8 cellular contexts compared by ENCODE assay signal in the genomic region with DNA sequence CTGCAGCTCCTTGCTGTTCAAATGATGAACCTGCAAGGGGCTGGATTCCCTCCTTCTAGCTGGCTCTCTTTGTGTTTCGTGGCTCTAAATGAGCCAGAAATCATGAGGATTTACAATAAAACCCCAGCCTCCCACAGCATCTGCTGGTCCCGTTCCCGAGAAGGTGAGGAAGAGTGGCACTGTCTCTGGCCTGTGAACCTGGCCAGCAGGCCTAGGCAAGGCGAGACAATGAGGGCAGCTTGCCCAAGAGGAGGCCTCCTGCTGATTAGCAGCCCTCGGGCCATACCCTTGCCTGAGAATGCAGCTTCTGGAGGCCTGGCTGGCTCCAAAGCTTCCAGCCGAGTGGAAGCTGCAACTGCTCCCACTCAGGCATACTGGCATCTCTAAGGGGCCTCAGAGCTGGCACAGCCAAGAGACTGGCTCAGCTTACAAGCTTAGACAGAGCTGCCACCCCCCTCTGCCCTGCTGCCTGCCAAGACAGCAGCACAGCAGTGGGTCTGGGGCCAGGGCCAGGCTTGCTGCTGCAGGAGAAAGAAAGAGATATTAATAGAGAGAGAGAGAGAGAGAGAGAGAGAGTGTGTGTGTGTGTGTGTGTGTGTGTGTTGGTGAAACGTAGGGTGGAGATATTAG.
DNase-seq lines count a peak whose midpoint lies in the region; ATAC-seq, FAIRE-seq and TF ChIP-seq lines count a peak whose summit lies in the region.

No MANE protein-coding gene starts in this region.

- H3K27me3 ChIP-seq in GM12878 (replicated peaks in 1 of 2; ENCODE audit: control insufficient read depth in 2 of 2, insufficient read depth in 2 of 2, low read length in 1 of 2): no peaks in the 10 kb centered on the region
- H3K27me3 ChIP-seq in testis: no peaks in the 10 kb centered on the region

- no peak for FAIRE-seq in GM12878 (lab: Jason Lieb, UNC)

- no peaks in the 10 kb centered on the region for H4K20me1 ChIP-seq in GM12878 (ENCODE audit: control insufficient read depth, insufficient read depth)

- no peak for TF ChIP-seq CTCF in GM12878 (IDR thresholded peaks at IDR 0.05 in 2 of 3, conservative IDR thresholded peaks at IDR 0.05 in 1 of 3; ENCODE audit: control insufficient read depth in 2 of 3, extremely low read depth in 1 of 3, insufficient read depth in 1 of 3, low read depth in 3 of 3, low read length in 3 of 3)
- TF ChIP-seq CTCF in testis (IDR thresholded peaks at IDR 0.05): peak in 1 of 3 experiments; percentile 29

- H3K27ac ChIP-seq in GM12878 (ENCODE audit: control insufficient read depth, insufficient read depth): no peak overlapping the region
- peak overlapping the region; percentile 67 to 80 for H3K27ac ChIP-seq in testis

- no peaks in the 10 kb centered on the region for H3K9me3 ChIP-seq in GM12878 (replicated peaks; ENCODE audit: control insufficient read depth, insufficient read depth, low read length)
- no peaks in the 10 kb centered on the region for H3K9me3 ChIP-seq in testis

- TF ChIP-seq POLR2A in GM12878 (IDR thresholded peaks at IDR 0.05; ENCODE audit: low read depth, low read length) (no peak), testis (IDR thresholded peaks at IDR 0.05) (no peak)

- 0 out of 2 replicates have a peak overlapping the region, but pooled peaks have one; percentile 1 for H3K9ac ChIP-seq in GM12878 (ENCODE audit: control insufficient read depth, insufficient read depth, low read length)

- DNase-seq in LHCN-M2 (ENCODE audit: low read depth): peak; percentile 31
- DNase-seq in GM12878 (ENCODE audit: low read depth, low spot score): no peak
- DNase-seq in iris pigment epithelial cell (ENCODE audit: low read depth): peak; percentile 21
- peak; percentile 79 for DNase-seq in testis
- no peak for DNase-seq in NAMALWA (ENCODE audit: low spot score)
- DNase-seq in SKM-1 treated with dmso at 0.1 percent for 144 hours (lab: John Stamatoyannopoulos, UW; ENCODE audit: unreplicated experiment): no peak

- intact Hi-C loops in GM12878 (cut with micrococcal nuclease; ENCODE audit: unreplicated experiment) (loop anchor here (1.0 to 5.0 kb wide), 3 partner anchors 45 to 378 kb away; no protein-coding TSS in a partner anchor), testis (cut with DNase I; ENCODE audit: low total_unique reads) (loop anchor here (10.0 kb wide), 1 partner anchor 72 kb away; the partner anchor contains the start of genes HMG20A and PEAK1)

- WGBS in GM12878 (ENCODE audit: insufficient coverage, insufficient replicate concordance, low lambda C conversion rate, missing lambda C conversion rate): 49% methylated on average over 7 of the region's 7 CpGs
- 5 to 8% methylated on average over 3 to 7 of the region's 7 CpGs for WGBS in testis, 2 donors

- TF ChIP-seq EP300 in GM12878 (IDR thresholded peaks at IDR 0.05; ENCODE audit: borderline replicate concordance in 1 of 2, control insufficient read depth in 1 of 2, low read depth in 2 of 2, low read length in 2 of 2): no peak

- no peaks in the 10 kb centered on the region for H3K79me2 ChIP-seq in GM12878 (ENCODE audit: control insufficient read depth, insufficient read depth, low read length)

- no TSS peak for BruUV-seq in GM12878 (replicated peaks; lab: Mats Ljungman, UMichigan)

- POLR2A ChIA-PET in GM12878 (lab: Charles Lee): interaction anchor here (0.7 to 1.6 kb wide), 4 partner anchors 46 to 384 kb away, joined by 3 to 15 read pairs (median 3); no protein-coding TSS in a partner anchor

- CTCF ChIA-PET in GM12878 (lab: Yijun Ruan, JAX): interaction anchor here (0.6 to 10.5 kb wide), 43 partner anchors 10 to 556 kb away, joined by 3 to 411 read pairs (median 4); partner anchors contain the start of gene HMG20A

- TF ChIP-seq RAD21 in GM12878 (IDR thresholded peaks at IDR 0.05; ENCODE audit: insufficient read depth, low read depth, low read length): no peak

- SMC1A ChIA-PET in GM12878 (lab: Charles Lee; ENCODE audit: uncharacterized antibody, unreplicated experiment): interaction anchor here (0.7 to 10.1 kb wide), 27 partner anchors 9 to 465 kb away, joined by 3 to 269 read pairs (median 4); no protein-coding TSS in a partner anchor

- no peak overlapping the region; the same call in 1 of the 2 replicates for H3K4me2 ChIP-seq in GM12878 (ENCODE audit: control insufficient read depth, insufficient read depth)

- peak; percentile 22 for ATAC-seq in GM12878
- no peak for ATAC-seq in GM21619 (IDR thresholded peaks at IDR 0.05; ENCODE audit: unreplicated experiment)
- ATAC-seq in GM19463 (IDR thresholded peaks at IDR 0.05; ENCODE audit: unreplicated experiment): no peak

- H3K4me1 ChIP-seq in GM12878 (ENCODE audit: control insufficient read depth, insufficient read depth, low read length): peaks cover 20% of the 10 kb centered on the region
- peaks cover 46% of the 10 kb centered on the region for H3K4me1 ChIP-seq in testis

- 0 out of 4 replicates have a peak, but pooled peaks cover 0 to 5% of the 10 kb centered on the region in 2 experiments for H3K36me3 ChIP-seq in GM12878 (ENCODE audit: control insufficient read depth in 2 of 2, insufficient read depth in 2 of 2, low read length in 1 of 2)
- no peaks in the 10 kb centered on the region for H3K36me3 ChIP-seq in testis (ENCODE audit: low read depth, missing control alignments)

- H2AFZ ChIP-seq in GM12878 (ENCODE audit: control insufficient read depth, low read depth, low read length): peak overlapping the region; percentile 22; the same call in 1 of the 2 replicates

- RAD21 ChIA-PET in GM12878 (lab: Charles Lee; ENCODE audit: unreplicated experiment): interaction anchor here (0.7 to 10.5 kb wide), 22 partner anchors 32 to 722 kb away, joined by 3 to 279 read pairs (median 5); partner anchors contain the start of gene PEAK1

- in situ Hi-C loops in GM12878 (cut with MboI): loop anchor here (5.0 kb wide), 2 partner anchors 310 to 380 kb away; no protein-coding TSS in a partner anchor

- H3K4me3 ChIP-seq in GM12878 (no peak overlapping the region), testis (peak overlapping the region in 1 of 2 donors; percentile 11)

TF ChIP-seq in GM12878, 131 proteins besides CTCF, POLR2A, EP300 and RAD21 (continues in another document):
- TF ChIP-seq CHD2 (IDR thresholded peaks at IDR 0.05; ENCODE audit: borderline replicate concordance, low read depth, low read length) (no peak), IKZF1 (conservative IDR thresholded peaks at IDR 0.05) (0 out of 2 replicates have a peak, but pooled peaks have one; percentile 7), STAT3 (IDR thresholded peaks at IDR 0.05; ENCODE audit: low read depth, low read length) (no peak), ZNF207 (IDR thresholded peaks at IDR 0.05; ENCODE audit: borderline replicate concordance) (no peak), ZNF592 (IDR thresholded peaks at IDR 0.05) (no peak), ATF7 (IDR thresholded peaks at IDR 0.05; ENCODE audit: low read depth) (0 out of 2 replicates have a peak, but pooled peaks have one; percentile 12), PAX5 (IDR thresholded peaks at IDR 0.05; ENCODE audit: borderline replicate concordance, low read depth, low read length) (no peak), SMAD5 (IDR thresholded peaks at IDR 0.05; ENCODE audit: low read depth) (no peak), MYB (IDR thresholded peaks at IDR 0.05; ENCODE audit: borderline replicate concordance, low read depth, low read length) (no peak), ZBED1 (IDR thresholded peaks at IDR 0.05; ENCODE audit: borderline replicate concordance) (no peak), BHLHE40 (IDR thresholded peaks at IDR 0.05; ENCODE audit: borderline replicate concordance in 1 of 2, low read depth in 2 of 2, low read length in 1 of 2) (no peak)
- TF ChIP-seq, protein P1, sequence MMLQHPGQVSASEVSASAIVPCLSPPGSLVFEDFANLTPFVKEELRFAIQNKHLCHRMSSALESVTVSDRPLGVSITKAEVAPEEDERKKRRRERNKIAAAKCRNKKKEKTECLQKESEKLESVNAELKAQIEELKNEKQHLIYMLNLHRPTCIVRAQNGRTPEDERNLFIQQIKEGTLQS (IDR thresholded peaks at IDR 0.05; ENCODE audit: borderline replicate concordance, extremely low read depth, low read depth, low read length): no peak

Comparison
In these comparisons a context has a peak if more than half of its experiments do, and no peak if none do; other contexts are left out.
1. DNase-seq: peak in LHCN-M2 (single experiment), iris pigment epithelial cell (single experiment) and testis (single experiment); none in GM12878 (single experiment), NAMALWA (single experiment) and SKM-1 treated with dmso at 0.1 percent for 144 hours (single experiment).